In the genomic region with DNA sequence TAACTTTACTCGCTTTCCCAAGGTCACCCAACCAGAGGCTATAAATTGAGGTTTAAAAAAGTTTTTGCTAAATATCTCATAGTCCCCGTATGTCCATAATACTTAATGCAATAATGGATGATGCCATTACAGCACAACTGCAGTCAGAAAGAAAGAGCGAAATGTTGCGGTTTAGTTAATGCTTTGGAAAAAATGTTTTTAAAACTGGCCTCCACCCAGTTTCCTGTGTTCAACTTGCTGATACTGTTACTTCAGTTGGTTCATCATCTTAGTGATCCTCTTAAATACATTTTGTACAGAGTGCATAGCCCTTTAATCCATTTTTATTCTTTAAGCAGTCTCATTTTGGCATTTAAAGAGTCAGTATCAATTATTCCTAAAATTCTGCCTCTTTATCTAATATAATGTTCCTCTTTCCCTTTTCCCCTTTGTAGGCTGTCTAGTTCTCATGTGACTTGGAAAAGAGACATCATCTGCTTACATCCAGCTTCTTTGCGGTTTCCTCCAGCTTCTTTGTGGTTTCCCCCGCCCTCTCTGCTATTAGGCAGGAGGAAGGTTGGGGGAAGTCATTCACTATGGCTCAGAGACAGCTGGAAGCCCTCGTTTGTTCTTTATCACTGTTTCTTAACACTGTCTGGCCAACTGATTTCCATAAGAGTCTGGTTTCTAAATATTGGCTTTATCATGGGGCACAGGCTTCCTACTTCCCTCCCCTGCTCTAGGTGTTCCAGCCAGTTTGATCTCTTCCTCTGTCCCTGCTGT, we compare ENCODE assay signal across 9 cellular contexts.
DNase-seq lines count a peak whose midpoint lies in the region; ATAC-seq and TF ChIP-seq lines count a peak whose summit lies in the region.
"Had no signal": no experiment of that assay in that cellular context is flagged by ENCODE, and none has a peak within 500 bp of the region (broad histone marks: within the 10 kb centered on the region; RNA-seq: fewer than 3 reads in every experiment).

No MANE protein-coding gene starts in this region.

- H2AFZ ChIP-seq in GM23338, result peak overlapping the region; percentile 34

- H3K9me3 ChIP-seq in gastrocnemius medialis, result no peaks in the 10 kb centered on the region

- TF ChIP-seq CTCF in GM23338 (conservative IDR thresholded peaks at IDR 0.05; ENCODE audit: low read depth in 2 of 2) (no peak), fibroblast of the aortic adventitia (IDR thresholded peaks at IDR 0.05; ENCODE audit: insufficient read depth, low read length) (no peak), gastrocnemius medialis (IDR thresholded peaks at IDR 0.05 in 4 of 5, conservative IDR thresholded peaks at IDR 0.05 in 1 of 5) (no peak)

- no peak overlapping the region for H3K27ac Mint-ChIP-seq in GM23338

- peaks cover 15% of the 10 kb centered on the region for H3K4me1 Mint-ChIP-seq in GM23338

- H3K36me3 ChIP-seq in GM23338 (ENCODE audit: insufficient read depth), result no peaks in the 10 kb centered on the region
- no peaks in the 10 kb centered on the region for H3K36me3 ChIP-seq in gastrocnemius medialis

- H3K9me3 Mint-ChIP-seq in GM23338, result no peaks in the 10 kb centered on the region

- H3F3A ChIP-seq in GM23338 (replicated peaks; ENCODE audit: low read depth), result no peaks in the 10 kb centered on the region

- DNase-seq in GM23338 (ENCODE audit: low spot score) (no peak), RPMI7951 (ENCODE audit: low read depth) (peak; percentile 98), fibroblast of the aortic adventitia (ENCODE audit: low read depth) (peak; percentile 89), gastrocnemius medialis (peak; percentile 32 to 45), NAMALWA (ENCODE audit: low spot score) (no peak)
- DNase-seq in activated CD4-positive, CD25-positive, alpha-beta regulatory T cell (lab: John Stamatoyannopoulos, UW), result no peak
- no peak for DNase-seq in stimulated activated CD4-positive, alpha-beta T cell treated with anti-CD3 and anti-CD28 coated beads, Interleukin-2, amount 100 ng/mL, for 48 hours
- DNase-seq: MM.1S had no signal

- in situ Hi-C loops in gastrocnemius medialis (cut with MboI; ENCODE audit: low sequenced_read_pairs in 4 of 4), result no loop called here

- no peak overlapping the region for H3K4me3 Mint-ChIP-seq in GM23338

- H3K4me2 ChIP-seq in GM23338, result no peak overlapping the region

- no peak overlapping the region for H3K27ac ChIP-seq in GM23338 (ENCODE audit: low read depth)
- H3K27ac ChIP-seq in gastrocnemius medialis, result no peak overlapping the region

- no peak; the same call in 2 of the 3 replicates for ATAC-seq in GM23338
- peak; percentile 9 to 55 for ATAC-seq in gastrocnemius medialis
- no peak for ATAC-seq in HG03095 (IDR thresholded peaks at IDR 0.05; ENCODE audit: unreplicated experiment)

- H4K20me1 ChIP-seq in GM23338 (replicated peaks; ENCODE audit: insufficient read depth), result no peaks in the 10 kb centered on the region

- intact Hi-C loops in gastrocnemius medialis (cut with DNase I; ENCODE audit: low total_unique reads), result no loop called here

- no peaks in the 10 kb centered on the region for H3K79me2 ChIP-seq in GM23338 (replicated peaks; ENCODE audit: insufficient read depth)

- H3K9me2 ChIP-seq in GM23338 (ENCODE audit: insufficient read depth), result 0 out of 2 replicates have a peak, but pooled peaks cover 2% of the 10 kb centered on the region

- no peaks in the 10 kb centered on the region for H3K27me3 ChIP-seq in GM23338 (ENCODE audit: insufficient read depth)
- no peaks in the 10 kb centered on the region for H3K27me3 ChIP-seq in gastrocnemius medialis

- no peak overlapping the region for H3K4me3 ChIP-seq in GM23338
- no peak overlapping the region for H3K4me3 ChIP-seq in fibroblast of the aortic adventitia (ENCODE audit: low read depth, low read length)
- H3K4me3 ChIP-seq in gastrocnemius medialis, result no peak overlapping the region

- peaks cover 4% of the 10 kb centered on the region; the same call in 1 of the 2 replicates for H3K4me1 ChIP-seq in GM23338 (ENCODE audit: insufficient read depth)
- H3K4me1 ChIP-seq in gastrocnemius medialis, result no peaks in the 10 kb centered on the region

- H3K27me3 Mint-ChIP-seq in GM23338 (ENCODE audit: insufficient read depth, low read depth, poor library complexity), result no peaks in the 10 kb centered on the region

- no peaks in the 10 kb centered on the region for H3K36me3 Mint-ChIP-seq in GM23338 (ENCODE audit: low read depth)

- no peak for TF ChIP-seq POLR2A in gastrocnemius medialis (IDR thresholded peaks at IDR 0.05)

TF ChIP-seq in GM23338, 12 proteins besides CTCF, POLR2A, EP300 and RAD21:
- TF ChIP-seq CREB1 (CRISPR knock-in tag; IDR thresholded peaks at IDR 0.05; ENCODE audit: low read depth) (no peak), EZH2 (IDR thresholded peaks at IDR 0.05; ENCODE audit: low read depth, unreplicated experiment) (no peak), POLR2AphosphoS5 (IDR thresholded peaks at IDR 0.05; ENCODE audit: low read depth) (no peak), JUNB (IDR thresholded peaks at IDR 0.05; ENCODE audit: unreplicated experiment) (no peak), STAT1 (IDR thresholded peaks at IDR 0.05; ENCODE audit: unreplicated experiment) (no peak), ZNF331 (CRISPR knock-in tag; IDR thresholded peaks at IDR 0.05; ENCODE audit: low read depth) (no peak), NANOG (IDR thresholded peaks at IDR 0.05; ENCODE audit: borderline replicate concordance) (no peak), EZH2phosphoT487 (IDR thresholded peaks at IDR 0.05; ENCODE audit: unreplicated experiment) (no peak), ZNF114 (CRISPR knock-in tag; IDR thresholded peaks at IDR 0.05) (no peak)
- TF ChIP-seq, protein P1, sequence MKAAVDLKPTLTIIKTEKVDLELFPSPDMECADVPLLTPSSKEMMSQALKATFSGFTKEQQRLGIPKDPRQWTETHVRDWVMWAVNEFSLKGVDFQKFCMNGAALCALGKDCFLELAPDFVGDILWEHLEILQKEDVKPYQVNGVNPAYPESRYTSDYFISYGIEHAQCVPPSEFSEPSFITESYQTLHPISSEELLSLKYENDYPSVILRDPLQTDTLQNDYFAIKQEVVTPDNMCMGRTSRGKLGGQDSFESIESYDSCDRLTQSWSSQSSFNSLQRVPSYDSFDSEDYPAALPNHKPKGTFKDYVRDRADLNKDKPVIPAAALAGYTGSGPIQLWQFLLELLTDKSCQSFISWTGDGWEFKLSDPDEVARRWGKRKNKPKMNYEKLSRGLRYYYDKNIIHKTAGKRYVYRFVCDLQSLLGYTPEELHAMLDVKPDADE (IDR thresholded peaks at IDR 0.05), result no peak
- TF ChIP-seq, protein P2, sequence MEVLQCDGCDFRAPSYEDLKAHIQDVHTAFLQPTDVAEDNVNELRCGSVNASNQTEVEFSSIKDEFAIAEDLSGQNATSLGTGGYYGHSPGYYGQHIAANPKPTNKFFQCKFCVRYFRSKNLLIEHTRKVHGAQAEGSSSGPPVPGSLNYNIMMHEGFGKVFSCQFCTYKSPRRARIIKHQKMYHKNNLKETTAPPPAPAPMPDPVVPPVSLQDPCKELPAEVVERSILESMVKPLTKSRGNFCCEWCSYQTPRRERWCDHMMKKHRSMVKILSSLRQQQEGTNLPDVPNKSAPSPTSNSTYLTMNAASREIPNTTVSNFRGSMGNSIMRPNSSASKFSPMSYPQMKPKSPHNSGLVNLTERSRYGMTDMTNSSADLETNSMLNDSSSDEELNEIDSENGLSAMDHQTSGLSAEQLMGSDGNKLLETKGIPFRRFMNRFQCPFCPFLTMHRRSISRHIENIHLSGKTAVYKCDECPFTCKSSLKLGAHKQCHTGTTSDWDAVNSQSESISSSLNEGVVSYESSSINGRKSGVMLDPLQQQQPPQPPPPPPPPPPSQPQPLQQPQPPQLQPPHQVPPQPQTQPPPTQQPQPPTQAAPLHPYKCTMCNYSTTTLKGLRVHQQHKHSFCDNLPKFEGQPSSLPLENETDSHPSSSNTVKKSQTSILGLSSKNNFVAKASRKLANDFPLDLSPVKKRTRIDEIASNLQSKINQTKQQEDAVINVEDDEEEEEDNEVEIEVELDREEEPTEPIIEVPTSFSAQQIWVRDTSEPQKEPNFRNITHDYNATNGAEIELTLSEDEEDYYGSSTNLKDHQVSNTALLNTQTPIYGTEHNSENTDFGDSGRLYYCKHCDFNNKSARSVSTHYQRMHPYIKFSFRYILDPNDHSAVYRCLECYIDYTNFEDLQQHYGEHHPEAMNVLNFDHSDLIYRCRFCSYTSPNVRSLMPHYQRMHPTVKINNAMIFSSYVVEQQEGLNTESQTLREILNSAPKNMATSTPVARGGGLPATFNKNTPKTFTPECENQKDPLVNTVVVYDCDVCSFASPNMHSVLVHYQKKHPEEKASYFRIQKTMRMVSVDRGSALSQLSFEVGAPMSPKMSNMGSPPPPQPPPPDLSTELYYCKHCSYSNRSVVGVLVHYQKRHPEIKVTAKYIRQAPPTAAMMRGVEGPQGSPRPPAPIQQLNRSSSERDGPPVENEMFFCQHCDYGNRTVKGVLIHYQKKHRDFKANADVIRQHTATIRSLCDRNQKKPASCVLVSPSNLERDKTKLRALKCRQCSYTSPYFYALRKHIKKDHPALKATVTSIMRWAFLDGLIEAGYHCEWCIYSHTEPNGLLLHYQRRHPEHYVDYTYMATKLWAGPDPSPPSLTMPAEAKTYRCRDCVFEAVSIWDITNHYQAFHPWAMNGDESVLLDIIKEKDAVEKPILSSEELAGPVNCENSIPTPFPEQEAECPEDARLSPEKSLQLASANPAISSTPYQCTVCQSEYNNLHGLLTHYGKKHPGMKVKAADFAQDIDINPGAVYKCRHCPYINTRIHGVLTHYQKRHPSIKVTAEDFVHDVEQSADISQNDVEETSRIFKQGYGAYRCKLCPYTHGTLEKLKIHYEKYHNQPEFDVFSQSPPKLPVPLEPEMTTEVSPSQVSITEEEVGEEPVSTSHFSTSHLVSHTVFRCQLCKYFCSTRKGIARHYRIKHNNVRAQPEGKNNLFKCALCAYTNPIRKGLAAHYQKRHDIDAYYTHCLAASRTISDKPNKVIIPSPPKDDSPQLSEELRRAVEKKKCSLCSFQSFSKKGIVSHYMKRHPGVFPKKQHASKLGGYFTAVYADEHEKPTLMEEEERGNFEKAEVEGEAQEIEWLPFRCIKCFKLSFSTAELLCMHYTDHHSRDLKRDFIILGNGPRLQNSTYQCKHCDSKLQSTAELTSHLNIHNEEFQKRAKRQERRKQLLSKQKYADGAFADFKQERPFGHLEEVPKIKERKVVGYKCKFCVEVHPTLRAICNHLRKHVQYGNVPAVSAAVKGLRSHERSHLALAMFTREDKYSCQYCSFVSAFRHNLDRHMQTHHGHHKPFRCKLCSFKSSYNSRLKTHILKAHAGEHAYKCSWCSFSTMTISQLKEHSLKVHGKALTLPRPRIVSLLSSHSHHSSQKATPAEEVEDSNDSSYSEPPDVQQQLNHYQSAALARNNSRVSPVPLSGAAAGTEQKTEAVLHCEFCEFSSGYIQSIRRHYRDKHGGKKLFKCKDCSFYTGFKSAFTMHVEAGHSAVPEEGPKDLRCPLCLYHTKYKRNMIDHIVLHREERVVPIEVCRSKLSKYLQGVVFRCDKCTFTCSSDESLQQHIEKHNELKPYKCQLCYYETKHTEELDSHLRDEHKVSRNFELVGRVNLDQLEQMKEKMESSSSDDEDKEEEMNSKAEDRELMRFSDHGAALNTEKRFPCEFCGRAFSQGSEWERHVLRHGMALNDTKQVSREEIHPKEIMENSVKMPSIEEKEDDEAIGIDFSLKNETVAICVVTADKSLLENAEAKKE (CRISPR knock-in tag; IDR thresholded peaks at IDR 0.05), result no peak

Comparison
In these comparisons a context has a peak if more than half of its experiments do, and no peak if none do; other contexts are left out.
1. ATAC-seq: peak in gastrocnemius medialis (2 of 2); none in GM23338 (single experiment) and HG03095 (single experiment).
2. DNase-seq: peak in RPMI7951 (single experiment), fibroblast of the aortic adventitia (single experiment) and gastrocnemius medialis (2 of 2); none in GM23338 (single experiment), NAMALWA (single experiment), activated CD4-positive, CD25-positive, alpha-beta regulatory T cell (0 of 4) and stimulated activated CD4-positive, alpha-beta T cell treated with anti-CD3 and anti-CD28 coated beads, Interleukin-2, amount 100 ng/mL, for 48 hours (0 of 2).